23 cellular contexts compared by ENCODE assay signal in genomic region chr4:52423967-52424366, GRCh38.
A peak's percentile ranks its signal among the peaks of the same experiment; 100 is the strongest.
DNase-seq lines count a peak whose midpoint lies in the region; ATAC-seq and TF ChIP-seq lines count a peak whose summit lies in the region.
"Had no signal": no experiment of that assay in that cellular context is flagged by ENCODE, and none has a peak within 500 bp of the region (broad histone marks: within the 10 kb centered on the region; RNA-seq: fewer than 3 reads in every experiment).

No MANE protein-coding gene starts in this region.

- peak; percentile 68 for ATAC-seq in GM18520 (IDR thresholded peaks at IDR 0.05; ENCODE audit: unreplicated experiment)
- peak; percentile 72 for ATAC-seq in HG02798 (IDR thresholded peaks at IDR 0.05; ENCODE audit: poor library complexity, unreplicated experiment)
- no peak for ATAC-seq in upper lobe of right lung
- ATAC-seq: activated T-cell treated with anti-CD3 and anti-CD28 coated beads, Interleukin-2, amount 50 U/mL, for 4 hours; left lobe of liver; naive thymus-derived CD4-positive, alpha-beta T cell had no signal

- H3K36me3 ChIP-seq in mesodermal cell (ENCODE audit: control insufficient read depth, insufficient read depth, low read length) (no peaks in the 10 kb centered on the region), upper lobe of right lung (no peaks in the 10 kb centered on the region)
- H3K36me3 ChIP-seq: adrenal gland had no signal

- no peaks in the 10 kb centered on the region for H3K4me1 ChIP-seq in mesodermal cell (ENCODE audit: control insufficient read depth, insufficient read depth, low read length, poor library complexity, severe bottlenecking)
- H3K4me1 ChIP-seq in upper lobe of right lung: no peaks in the 10 kb centered on the region
- H3K4me1 ChIP-seq: adrenal gland had no signal

- WGBS in mesodermal cell (ENCODE audit: insufficient coverage in 2 of 2), 2 experiments: 100% methylated on average over 1 of the region's 4 CpGs; no CpG with 5 or more reads in 1 of the 2 experiments

- H3K4me3 ChIP-seq in mesodermal cell (ENCODE audit: extremely low read depth, insufficient read depth, low read length, poor library complexity, severe bottlenecking) (no peak overlapping the region), upper lobe of right lung (no peak overlapping the region)
- H3K4me3 ChIP-seq: adrenal gland had no signal

- DNase-seq in MV-4-11 (lab: John Stamatoyannopoulos, UW) (peak; percentile 72), nucleus accumbens (lab: John Stamatoyannopoulos, UW) (no peak), upper lobe of right lung (no peak), globus pallidus (ENCODE audit: low spot score) (no peak)
- no peak for DNase-seq in activated T-cell treated with anti-CD3 and anti-CD28 coated beads, Interleukin-2, amount 50 U/mL, for 48 hours
- DNase-seq: activated CD8-positive, alpha-beta memory T cell treated with anti-CD3 and anti-CD28 coated beads for 24 hours; activated naive CD4-positive, alpha-beta T cell treated with Interleukin-2 at 50 U/mL for 16 hours; activated T-cell treated with anti-CD3 and anti-CD28 coated beads, Interleukin-2, amount 50 U/mL, for 4 hours; adrenal gland; DMS79 treated with DMSO at 0.1 percent for 48 hours; effector CD4-positive, alpha-beta T cell; foreskin melanocyte; hypothalamus; KBM-7; naive thymus-derived CD4-positive, alpha-beta T cell; NCI-H1694; NCI-H2171 treated with DMSO at 0.1 percent for 48 hours; NCI-H524; small intestine had no signal

- H3K9me3 ChIP-seq in mesodermal cell (ENCODE audit: control insufficient read depth, low read length) (no peaks in the 10 kb centered on the region), upper lobe of right lung (no peaks in the 10 kb centered on the region)
- H3K9me3 ChIP-seq: adrenal gland had no signal

- H3K27ac ChIP-seq in mesodermal cell (ENCODE audit: low read depth, low read length, severe bottlenecking) (peak overlapping the region; percentile 7), upper lobe of right lung (no peak overlapping the region)
- H3K27ac ChIP-seq: adrenal gland had no signal

- intact Hi-C loops in upper lobe of right lung (cut with DNase I): no loop called here

- no peak for TF ChIP-seq CTCF in upper lobe of right lung (IDR thresholded peaks at IDR 0.05)

- no peaks in the 10 kb centered on the region for H3K27me3 ChIP-seq in upper lobe of right lung
- H3K27me3 ChIP-seq: adrenal gland had no signal
